Comparison of ENCODE assay signal across 26 cellular contexts in genomic region chr12:2018401-2018800, GRCh38. TPM values are rescaled to one million over a fixed set of nuclear protein-coding genes. Genes with fewer than 3 reads are reported as not detected.
DNase-seq lines count a peak whose midpoint lies in the region; ATAC-seq and TF ChIP-seq lines count a peak whose summit lies in the region.
"Had no signal": no experiment of that assay in that cellular context is flagged by ENCODE, and none has a peak within 500 bp of the region (broad histone marks: within the 10 kb centered on the region; RNA-seq: fewer than 3 reads in every experiment).

No MANE protein-coding gene starts in this region.

- H2AFZ ChIP-seq in trophoblast cell (ENCODE audit: insufficient read depth, low read length, poor library complexity) = peak overlapping the region; percentile 3
- H2AFZ ChIP-seq: PC-9 had no signal

- H3K4ac ChIP-seq in trophoblast cell (ENCODE audit: low read depth, low read length) = no peak overlapping the region

- H2BK5ac ChIP-seq in trophoblast cell (ENCODE audit: low read depth, low read length, poor library complexity) = no peak overlapping the region

- H3K9ac ChIP-seq in trophoblast cell (ENCODE audit: low read length) = no peak overlapping the region
- H3K9ac ChIP-seq: KMS-11 had no signal

- H3K4me3 ChIP-seq in left ventricle myocardium inferior (no peak overlapping the region), heart right ventricle (no peak overlapping the region), trophoblast cell (ENCODE audit: low read depth, low read length) (no peak overlapping the region)
- H3K4me3 ChIP-seq: PC-9 had no signal

- H3K79me1 ChIP-seq in trophoblast cell (ENCODE audit: low read length) = no peaks in the 10 kb centered on the region

- intact Hi-C loops in left ventricle myocardium inferior (cut with micrococcal nuclease) (no loop called here), heart right ventricle (cut with DNase I) (no loop called here)

- H3K23ac ChIP-seq in trophoblast cell (ENCODE audit: low read length) = no peak overlapping the region

- H3K4me1 ChIP-seq in left ventricle myocardium inferior = peaks cover 96% of the 10 kb centered on the region
- peaks cover 2 to 82% (median 62%) of the 10 kb centered on the region in 9 donors for H3K4me1 ChIP-seq in heart right ventricle
- peaks cover 6 to 13% of the 10 kb centered on the region in 2 experiments for H3K4me1 ChIP-seq in trophoblast cell (ENCODE audit: control insufficient read depth in 1 of 2, insufficient read depth in 2 of 2, low read length in 2 of 2)

- H3K4me2 ChIP-seq in trophoblast cell (ENCODE audit: low read length) = no peak overlapping the region
- H3K4me2 ChIP-seq: KMS-11, PC-9 had no signal

- no peak overlapping the region for H2BK120ac ChIP-seq in trophoblast cell (ENCODE audit: insufficient read depth, low read length, poor library complexity)

- ATAC-seq in heart right ventricle = no peak
- ATAC-seq in HG02678 (IDR thresholded peaks at IDR 0.05; ENCODE audit: unreplicated experiment) = no peak

- H3K27me3 ChIP-seq in left ventricle myocardium inferior (ENCODE audit: low read depth) (no peaks in the 10 kb centered on the region), heart right ventricle (no peaks in the 10 kb centered on the region), trophoblast cell (ENCODE audit: insufficient read depth, low read length) (no peaks in the 10 kb centered on the region)
- H3K27me3 ChIP-seq: BE2C had no signal

- H4K91ac ChIP-seq in trophoblast cell (ENCODE audit: low read depth, low read length) = peak overlapping the region; percentile 8

- no peak overlapping the region for H3K18ac ChIP-seq in trophoblast cell (ENCODE audit: low read length)

- H4K8ac ChIP-seq in trophoblast cell (ENCODE audit: low read depth, low read length) = no peak overlapping the region

- H2BK12ac ChIP-seq in trophoblast cell (ENCODE audit: low read length) = peak overlapping the region; percentile 32

- WGBS in heart right ventricle, 2 donors = 79 to 83% methylated on average over 7 of the region's 7 CpGs
- no CpG with 5 or more reads among the region's 7 CpGs for WGBS in trophoblast cell (ENCODE audit: extremely low coverage, insufficient coverage, insufficient read length)

- DNase-seq in left ventricle myocardium inferior (no peak), heart right ventricle (no peak), left kidney (ENCODE audit: low read depth, low spot score) (peak; percentile 91), trophoblast cell (no peak), SHP77 (lab: John Stamatoyannopoulos, UW) (no peak), NAMALWA (ENCODE audit: low spot score) (no peak)
- DNase-seq: 8988T; ACHN; BE2C; DMS153; DND-41; GOT3; HCEC 1CT; IMR-90; MM.1S; NCI-H1048; NCI-H1694; NCI-H2029 treated with DMSO at 0.1 percent for 48 hours; NCI-H526; NCI-H82; NK-92 treated with Interleukin-12 subunit alpha and Interleukin-12 subunit beta, amount 100 ng/mL, for 24 hours; PC-9; Right ventricle myocardium superior had no signal

- H4K12ac ChIP-seq in trophoblast cell (ENCODE audit: low read depth, low read length) = no peak overlapping the region

- TF ChIP-seq CTCF in left ventricle myocardium inferior (IDR thresholded peaks at IDR 0.05; ENCODE audit: borderline replicate concordance) = no peak
- TF ChIP-seq CTCF in heart right ventricle (IDR thresholded peaks at IDR 0.05) = no peak

- no peaks in the 10 kb centered on the region for H3K9me3 ChIP-seq in left ventricle myocardium inferior (replicated peaks)
- no peaks in the 10 kb centered on the region for H3K9me3 ChIP-seq in heart right ventricle
- H3K9me3 ChIP-seq in trophoblast cell (ENCODE audit: insufficient read depth, low read depth, low read length) = no peaks in the 10 kb centered on the region
- H3K9me3 ChIP-seq: BE2C had no signal

- H3K36me3 ChIP-seq in left ventricle myocardium inferior (peaks cover 4% of the 10 kb centered on the region), heart right ventricle (no peaks in the 10 kb centered on the region), trophoblast cell (ENCODE audit: control insufficient read depth in 1 of 2, insufficient read depth in 2 of 2, low read length in 2 of 2) (no peaks in the 10 kb centered on the region)
- H3K36me3 ChIP-seq: BE2C had no signal

- H2AK5ac ChIP-seq in trophoblast cell (ENCODE audit: low read length) = peak overlapping the region; percentile 7

- peak overlapping the region; percentile 44 for H3K27ac ChIP-seq in left ventricle myocardium inferior (replicated peaks)
- H3K27ac ChIP-seq in heart right ventricle = peak overlapping the region in 4 of 10 donors; percentile 56 to 68 (median 62)
- no peak overlapping the region for H3K27ac ChIP-seq in trophoblast cell (ENCODE audit: low read depth, low read length)
- H3K27ac ChIP-seq: KMS-11, PC-9 had no signal

- H3K14ac ChIP-seq in trophoblast cell (ENCODE audit: low read length) = no peak overlapping the region

- no peaks in the 10 kb centered on the region for H3K79me2 ChIP-seq in trophoblast cell (ENCODE audit: control insufficient read depth, insufficient read depth, low read length, poor library complexity)

RNA-seq across cellular contexts. Expression of gene DCP1B, which starts 14.1 kb away (rescaled TPM):
- total RNA-seq in left ventricle myocardium inferior = 1.7 TPM
- 1 to 10 TPM; 1.1 to 4.1 (median 2.0) TPM for total RNA-seq in heart right ventricle
- polyA plus RNA-seq in heart right ventricle = 1 to 10 TPM; 1.4 to 4.9 TPM
- 15.3 and 15.8 TPM in 2 replicates for polyA plus RNA-seq in trophoblast cell (2013)

RNA-seq across cellular contexts. Expression of gene CACNA1C, which starts 34.4 kb away (rescaled TPM):
- 137 TPM for total RNA-seq in left ventricle myocardium inferior
- 100 to 1,000 TPM; 146 to 222 (median 187) TPM for total RNA-seq in heart right ventricle
- polyA plus RNA-seq in heart right ventricle = 10 to 100 TPM; 19.1 to 68.9 TPM
- polyA plus RNA-seq in trophoblast cell (2013) = 6.8 and 7.3 TPM in 2 replicates
- total RNA-seq: PC-9 had no signal
- polyA plus RNA-seq: CD14-positive monocyte had no signal
